ENCODE assay signal across 19 cellular contexts in genomic region chr13:106087201-106087600, GRCh38.
"Had no signal": no experiment of that assay in that cellular context is flagged by ENCODE, and none has a peak within 500 bp of the region (broad histone marks: within the 10 kb centered on the region; RNA-seq: fewer than 3 reads in every experiment).

No MANE protein-coding gene starts in this region.

- H3K4me1 ChIP-seq: parathyroid adenoma, prostate gland, thyroid gland, upper lobe of left lung, uterus had no signal

- H3K4me3 ChIP-seq: dorsolateral prefrontal cortex, hepatocyte, prostate gland, right lobe of liver, stomach, thyroid gland, upper lobe of left lung, uterus had no signal

- H3K27ac ChIP-seq: dorsolateral prefrontal cortex, hepatocyte, parathyroid adenoma, prostate gland, right lobe of liver, stomach, thyroid gland, upper lobe of left lung, uterus had no signal

- DNase-seq: cerebellar nuclear complex; cortex of kidney; dorsolateral prefrontal cortex; effector CD8-positive, alpha-beta T cell; foreskin melanocyte; head of caudate nucleus; naive B cell; occipital lobe; retina; right lobe of liver; stimulated activated CD4-positive, alpha-beta T cell treated with anti-CD3 and anti-CD28 coated beads, Interleukin-2, amount 100 ng/mL, for 24 hours; stimulated activated naive CD4-positive, alpha-beta T cell; stomach; thyroid gland; upper lobe of left lung; uterus had no signal

- H3K9me3 ChIP-seq: prostate gland, right lobe of liver, stomach, thyroid gland, upper lobe of left lung, uterus had no signal

- H3K36me3 ChIP-seq: prostate gland, right lobe of liver, stomach, thyroid gland, upper lobe of left lung, uterus had no signal

- ATAC-seq: right lobe of liver had no signal

- H3K27me3 ChIP-seq: dorsolateral prefrontal cortex, hepatocyte, right lobe of liver, stomach, thyroid gland, upper lobe of left lung, uterus had no signal
